Comparison of ENCODE assay signal across 19 cellular contexts in the genomic region with DNA sequence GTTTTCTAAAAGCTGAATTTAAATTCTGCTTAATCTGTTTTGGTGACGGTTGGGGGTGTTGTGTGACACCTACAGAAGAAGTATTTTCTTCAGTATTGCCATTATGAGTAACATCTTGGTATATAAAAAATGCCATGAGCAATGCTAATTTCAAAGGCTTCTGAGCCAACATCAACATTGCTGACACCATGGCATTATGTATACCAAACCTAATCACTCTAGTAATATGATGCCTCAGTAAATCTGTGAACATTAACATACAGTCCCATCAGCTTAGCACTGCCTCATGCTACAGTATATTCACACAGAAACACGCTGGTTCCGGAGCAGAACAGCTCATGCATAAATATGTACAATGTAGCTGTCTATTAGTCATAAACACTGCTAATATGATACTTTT.
DNase-seq lines count a peak whose midpoint lies in the region; TF ChIP-seq lines count a peak whose summit lies in the region.
"Had no signal": no experiment of that assay in that cellular context is flagged by ENCODE, and none has a peak within 500 bp of the region (broad histone marks: within the 10 kb centered on the region; RNA-seq: fewer than 3 reads in every experiment).

No MANE protein-coding gene starts in this region.

- H3K9me3 ChIP-seq in tibial artery = no peaks in the 10 kb centered on the region
- H3K9me3 ChIP-seq: Caco-2, testis had no signal

- no peaks in the 10 kb centered on the region for H3K36me3 ChIP-seq in tibial artery
- H3K36me3 ChIP-seq: left lung had no signal

- TF ChIP-seq CTCF in tibial artery (IDR thresholded peaks at IDR 0.05) = no peak

- peaks cover 0 to 3% of the 10 kb centered on the region in 2 donors for H3K27me3 ChIP-seq in tibial artery
- H3K27me3 ChIP-seq: left lung, testis had no signal

- H3K27ac ChIP-seq in tibial artery = no peak overlapping the region
- H3K27ac ChIP-seq: GM23248, left lung, testis had no signal

- no peak overlapping the region for H3K4me3 ChIP-seq in tibial artery
- H3K4me3 ChIP-seq: GM23248, left lung, testis had no signal

- peak; percentile 55 for DNase-seq in DMS 273 treated with DMSO at 0.1 percent for 48 hours (lab: John Stamatoyannopoulos, UW)
- peak; percentile 41 for DNase-seq in LHCN-M2 (ENCODE audit: low read depth)
- peak; percentile 3 for DNase-seq in RKO (ENCODE audit: low spot score)
- DNase-seq in iPS-NIHi11 (ENCODE audit: low spot score) = peak; percentile 9
- DNase-seq in tibial artery = no peak
- DNase-seq in GM19238 (ENCODE audit: insufficient read length, low spot score) = no peak
- no peak for DNase-seq in stimulated activated CD4-positive, alpha-beta T cell treated with anti-CD3 and anti-CD28 coated beads, Interleukin-2, amount 100 ng/mL, for 24 hours
- DNase-seq in activated naive CD4-positive, alpha-beta T cell treated with Interleukin-2 at 50 U/mL for 16 hours = no peak
- DNase-seq: activated CD4-positive, alpha-beta memory T cell treated with anti-CD3 and anti-CD28 coated beads for 36 hours; activated naive CD8-positive, alpha-beta T cell treated with anti-CD3 and anti-CD28 coated beads for 36 hours; activated T-cell treated with anti-CD3 and anti-CD28 coated beads, Interleukin-2, amount 50 U/mL, for 48 hours; Caco-2; GM23248; hypothalamus; left lung; occipital lobe; OCI-M1; stimulated activated CD4-positive, alpha-beta T cell treated with anti-CD3 and anti-CD28 coated beads, Interleukin-4, amount 100 ng/mL, for 4 hours; testis had no signal

- intact Hi-C loops in tibial artery (cut with DNase I; ENCODE audit: low total_unique reads) = loop anchor here (10.0 kb wide), 1 partner anchor 1866 kb away; no protein-coding TSS in a partner anchor

- no peaks in the 10 kb centered on the region for H3K4me1 ChIP-seq in tibial artery
- H3K4me1 ChIP-seq: Caco-2, left lung, testis had no signal

Comparison
In these comparisons a context has a peak if more than half of its experiments do, and no peak if none do; other contexts are left out.
1. DNase-seq: peak in DMS 273 treated with DMSO at 0.1 percent for 48 hours (single experiment), LHCN-M2 (single experiment), RKO (single experiment) and iPS-NIHi11 (single experiment); none in tibial artery (0 of 2), GM19238 (single experiment), stimulated activated CD4-positive, alpha-beta T cell treated with anti-CD3 and anti-CD28 coated beads, Interleukin-2, amount 100 ng/mL, for 24 hours (0 of 2) and activated naive CD4-positive, alpha-beta T cell treated with Interleukin-2 at 50 U/mL for 16 hours (single experiment).